ENCODE assay signal across 17 cellular contexts in genomic region chr20:60993647-60994046, GRCh38.
A peak's percentile ranks its signal among the peaks of the same experiment; 100 is the strongest.
DNase-seq lines count a peak whose midpoint lies in the region; ATAC-seq, FAIRE-seq and TF ChIP-seq lines count a peak whose summit lies in the region.
"Had no signal": no experiment of that assay in that cellular context is flagged by ENCODE, and none has a peak within 500 bp of the region (broad histone marks: within the 10 kb centered on the region; RNA-seq: fewer than 3 reads in every experiment).

No MANE protein-coding gene starts in this region.

- 11% methylated on average over 6 of the region's 6 CpGs for WGBS in HepG2 (ENCODE audit: low lambda C conversion rate)
- 39% methylated on average over 6 of the region's 6 CpGs for WGBS in right lobe of liver (ENCODE audit: insufficient coverage, low coverage, low lambda C conversion rate, missing lambda C conversion rate)

- no peaks in the 10 kb centered on the region for H3K4me1 Mint-ChIP-seq in type B pancreatic cell (ENCODE audit: unreplicated experiment)

- H3K27ac Mint-ChIP-seq in type B pancreatic cell, result no peak overlapping the region

- H3K36me3 ChIP-seq in HepG2 (replicated peaks in 1 of 2; ENCODE audit: control insufficient read depth in 1 of 2, insufficient read depth in 2 of 2, low read length in 2 of 2) (no peaks in the 10 kb centered on the region), right lobe of liver (no peaks in the 10 kb centered on the region), OCI-LY3 (replicated peaks; ENCODE audit: low read depth, low read length) (no peaks in the 10 kb centered on the region), Peyer's patch (no peaks in the 10 kb centered on the region)
- H3K36me3 ChIP-seq: lower lobe of right lung had no signal

- no TSS peak for BruUV-seq in HepG2 (replicated peaks; lab: Mats Ljungman, UMichigan)

- H3K27me3 ChIP-seq in HepG2 (ENCODE audit: control insufficient read depth in 1 of 2, insufficient read depth in 2 of 2, low read length in 2 of 2) (peaks cover 1 to 23% of the 10 kb centered on the region in 2 experiments; a peak in 2 of 5 replicates), right lobe of liver (no peaks in the 10 kb centered on the region), OCI-LY3 (ENCODE audit: low read depth, low read length) (no peaks in the 10 kb centered on the region), Peyer's patch (no peaks in the 10 kb centered on the region)

- peaks cover 41% of the 10 kb centered on the region for H3K27me3 Mint-ChIP-seq in type B pancreatic cell

- CTCF ChIA-PET in HepG2 (lab: Yijun Ruan, JAX; ENCODE audit: low intra/inter-chr PET ratio, low total read pairs), result no interaction called here

- no peak for TF ChIP-seq RAD21 in HepG2 (CRISPR knock-in tag; IDR thresholded peaks at IDR 0.05)

- ATAC-seq in HepG2 (peak; percentile 81), right lobe of liver (no peak)
- ATAC-seq: lower lobe of right lung had no signal

- H3K9me3 ChIP-seq in HepG2 (ENCODE audit: low read length) (no peaks in the 10 kb centered on the region), right lobe of liver (no peaks in the 10 kb centered on the region), OCI-LY3 (ENCODE audit: insufficient read depth, low read length) (no peaks in the 10 kb centered on the region), Peyer's patch (no peaks in the 10 kb centered on the region)
- H3K9me3 ChIP-seq: lower lobe of right lung had no signal

- H3K9me3 Mint-ChIP-seq in type B pancreatic cell, result no peaks in the 10 kb centered on the region

- H3K4me3 Mint-ChIP-seq in type B pancreatic cell, result no peak overlapping the region

- H4K20me1 ChIP-seq in HepG2 (ENCODE audit: insufficient read depth, low read length) (no peaks in the 10 kb centered on the region; the same call in 1 of the 2 replicates), OCI-LY3 (ENCODE audit: insufficient read depth, low read length) (no peaks in the 10 kb centered on the region)

- H3K27ac ChIP-seq in HepG2 (ENCODE audit: extremely low read length, insufficient read depth, low read length) (no peak overlapping the region), right lobe of liver (no peak overlapping the region), OCI-LY3 (ENCODE audit: low read length) (no peak overlapping the region), Peyer's patch (no peak overlapping the region)
- H3K27ac ChIP-seq: lower lobe of right lung had no signal

- no peaks in the 10 kb centered on the region for H3K79me2 ChIP-seq in HepG2 (ENCODE audit: insufficient read depth, low read length)
- no peaks in the 10 kb centered on the region for H3K79me2 ChIP-seq in OCI-LY3 (ENCODE audit: low read length)

- H3K9ac ChIP-seq in HepG2 (ENCODE audit: insufficient read depth, low read depth, low read length) (no peak overlapping the region), OCI-LY3 (ENCODE audit: low read length) (no peak overlapping the region)

- TF ChIP-seq POLR2A in HepG2 (IDR thresholded peaks at IDR 0.05; ENCODE audit: insufficient read depth in 1 of 2, low read depth in 2 of 2, low read length in 2 of 2) (no peak), right lobe of liver (IDR thresholded peaks at IDR 0.05) (no peak), Peyer's patch (IDR thresholded peaks at IDR 0.05) (no peak)

- intact Hi-C loops in HepG2 (cut with micrococcal nuclease; ENCODE audit: unreplicated experiment) (no loop called here), right lobe of liver (cut with DNase I) (no loop called here)

- TF ChIP-seq EP300 in HepG2 (IDR thresholded peaks at IDR 0.05; ENCODE audit: low read depth in 2 of 2, low read length in 2 of 2), result no peak
- no peak for TF ChIP-seq EP300 in HepG2 (CRISPR knock-in tag; IDR thresholded peaks at IDR 0.05; ENCODE audit: borderline replicate concordance)

- H3K4me2 ChIP-seq in HepG2 (ENCODE audit: low read depth, low read length) (no peak overlapping the region), OCI-LY3 (ENCODE audit: low read length) (peak overlapping the region; percentile 47)

- POLR2A ChIA-PET in HepG2 (lab: Yijun Ruan, JAX), result no interaction called here

- DNase-seq in HepG2 (ENCODE audit: low spot score), result no peak
- no peak for DNase-seq in right lobe of liver
- DNase-seq in fibroblast of mammary gland (ENCODE audit: low read depth), result peak; percentile 18
- no peak for DNase-seq in type B pancreatic cell (ENCODE audit: extremely low spot score, unreplicated experiment)
- DNase-seq in SKM-1 treated with dmso at 0.1 percent for 144 hours (lab: John Stamatoyannopoulos, UW; ENCODE audit: unreplicated experiment), result no peak
- DNase-seq in HPDE6-E6E7 (ENCODE audit: extremely low spot score), result no peak
- DNase-seq in Peyer's patch, result no peak
- DNase-seq: activated T-cell treated with anti-CD3 and anti-CD28 coated beads, Interleukin-2, amount 50 U/mL, for 1 hour; amygdala; effector CD4-positive, alpha-beta T cell; lower lobe of right lung; NCI-H2081; stimulated activated CD4-positive, alpha-beta T cell treated with anti-CD3 and anti-CD28 coated beads, Interleukin-2, amount 100 ng/mL, for 48 hours; stimulated activated naive CD4-positive, alpha-beta T cell treated with Interleukin-2 at 50 U/mL for 16 hours had no signal

- H3K36me3 Mint-ChIP-seq in type B pancreatic cell, result no peaks in the 10 kb centered on the region

- in situ Hi-C loops in HepG2 (cut with HindIII; ENCODE audit: extremely low pct_ligation_motif_present, low pct_unique_long_range_greater_than_20kb), result no loop called here

- TF ChIP-seq CTCF in HepG2 (CRISPR knock-in tag; IDR thresholded peaks at IDR 0.05) (peak; percentile 32; the same call in 1 of the 2 replicates), right lobe of liver (IDR thresholded peaks at IDR 0.05) (no peak), OCI-LY3 (IDR thresholded peaks at IDR 0.05; ENCODE audit: low read depth, low read length) (peak; percentile 49), fibroblast of mammary gland (conservative IDR thresholded peaks at IDR 0.05; ENCODE audit: control insufficient read depth, insufficient read depth, low read depth, low read length) (peak; percentile 41), type B pancreatic cell (conservative IDR thresholded peaks at IDR 0.05) (peak; percentile 60), Peyer's patch (IDR thresholded peaks at IDR 0.05) (no peak)

- H3K4me1 ChIP-seq in HepG2 (ENCODE audit: insufficient read depth, low read length) (no peaks in the 10 kb centered on the region), right lobe of liver (no peaks in the 10 kb centered on the region), OCI-LY3 (ENCODE audit: low read length) (peaks cover 54% of the 10 kb centered on the region), Peyer's patch (no peaks in the 10 kb centered on the region)
- H3K4me1 ChIP-seq: lower lobe of right lung had no signal

- no peak for FAIRE-seq in HepG2 (lab: Jason Lieb, UNC)
- FAIRE-seq: G401.6, RCC 7860 had no signal

- H3K4me3 ChIP-seq in HepG2 (replicated peaks in 1 of 3; ENCODE audit: insufficient read depth in 1 of 3, low read depth in 2 of 3, low read length in 3 of 3), result no peak overlapping the region
- no peak overlapping the region for H3K4me3 ChIP-seq in right lobe of liver
- H3K4me3 ChIP-seq in OCI-LY3 (ENCODE audit: low read length), result no peak overlapping the region
- no peak overlapping the region for H3K4me3 ChIP-seq in fibroblast of mammary gland (ENCODE audit: control insufficient read depth, low read depth, low read length)
- no peak overlapping the region for H3K4me3 ChIP-seq in Peyer's patch
- H3K4me3 ChIP-seq: lower lobe of right lung had no signal

- no peak overlapping the region for H2AFZ ChIP-seq in HepG2 (ENCODE audit: low read length)
- H2AFZ ChIP-seq in OCI-LY3 (ENCODE audit: low read depth, low read length), result no peak overlapping the region

TF ChIP-seq in HepG2, 621 proteins besides CTCF, POLR2A, EP300 and RAD21:
- TF ChIP-seq SIX1 (CRISPR knock-in tag; IDR thresholded peaks at IDR 0.05; ENCODE audit: borderline replicate concordance) (no peak), HHEX (CRISPR knock-in tag; IDR thresholded peaks at IDR 0.05) (no peak), ZNF17 (CRISPR knock-in tag; IDR thresholded peaks at IDR 0.05) (no peak), STAG1 (CRISPR knock-in tag; IDR thresholded peaks at IDR 0.05) (peak; percentile 53), PCBP1 (IDR thresholded peaks at IDR 0.05; ENCODE audit: borderline replicate concordance, low read depth, low read length) (no peak), ZFP1 (CRISPR knock-in tag; IDR thresholded peaks at IDR 0.05) (no peak), NCOA5 (CRISPR knock-in tag; IDR thresholded peaks at IDR 0.05) (no peak)
- TF ChIP-seq, protein P1, sequence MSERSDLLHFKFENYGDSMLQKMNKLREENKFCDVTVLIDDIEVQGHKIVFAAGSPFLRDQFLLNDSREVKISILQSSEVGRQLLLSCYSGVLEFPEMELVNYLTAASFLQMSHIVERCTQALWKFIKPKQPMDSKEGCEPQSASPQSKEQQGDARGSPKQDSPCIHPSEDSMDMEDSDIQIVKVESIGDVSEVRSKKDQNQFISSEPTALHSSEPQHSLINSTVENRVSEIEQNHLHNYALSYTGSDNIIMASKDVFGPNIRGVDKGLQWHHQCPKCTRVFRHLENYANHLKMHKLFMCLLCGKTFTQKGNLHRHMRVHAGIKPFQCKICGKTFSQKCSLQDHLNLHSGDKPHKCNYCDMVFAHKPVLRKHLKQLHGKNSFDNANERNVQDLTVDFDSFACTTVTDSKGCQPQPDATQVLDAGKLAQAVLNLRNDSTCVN (CRISPR knock-in tag; IDR thresholded peaks at IDR 0.05; ENCODE audit: borderline replicate concordance), result no peak
TF ChIP-seq in HepG2: peak in this region for 1.

Comparison
In these comparisons a context has a peak if more than half of its experiments do, and no peak if none do; other contexts are left out.
1. CTCF ChIP-seq: peak in HepG2 (single experiment), OCI-LY3 (single experiment), fibroblast of mammary gland (single experiment) and type B pancreatic cell (single experiment); none in right lobe of liver (0 of 4) and Peyer's patch (0 of 6).